8 cellular contexts compared by ENCODE assay signal in genomic region chr15:90868261-90868689, GRCh38. TPM values are rescaled to one million over a fixed set of nuclear protein-coding genes. Genes with fewer than 3 reads are reported as not detected.
DNase-seq lines count a peak whose midpoint lies in the region; ATAC-seq and TF ChIP-seq lines count a peak whose summit lies in the region.

FURIN (plus strand) TSS chr15:90868588; CDS start chr15:90875741, 7,153 bp downstream.

- no peaks in the 10 kb centered on the region for H3K36me3 ChIP-seq in liver (ENCODE audit: control insufficient read depth in 4 of 4, insufficient read depth in 3 of 4, low read depth in 1 of 4, low read length in 3 of 4)
- H3K36me3 ChIP-seq in tibial artery = no peaks in the 10 kb centered on the region

- TF ChIP-seq CTCF in liver (IDR thresholded peaks at IDR 0.05; ENCODE audit: low read depth, low read length, missing input control) (no peak), tibial artery (IDR thresholded peaks at IDR 0.05) (no peak)

- H3K4me3 ChIP-seq in liver (ENCODE audit: low read depth in 1 of 3, low read length in 3 of 3) = no peak within 1 kb of the TSS
- no peak within 1 kb of the TSS for H3K4me3 ChIP-seq in tibial artery

- H3K27ac Mint-ChIP-seq in activated CD8-positive, alpha-beta memory T cell treated with anti-CD3 and anti-CD28 coated beads, Interleukin-2, amount 10 ng/mL, durations not matched to agents 7 days and 5 days = peak within 1 kb of the TSS; percentile 86

- H3K4me1 ChIP-seq in liver (ENCODE audit: control insufficient read depth in 4 of 4, insufficient read depth in 4 of 4, low read length in 3 of 4) (peaks cover 15 to 55% (median 38%) of the 10 kb centered on the region in 4 donors), tibial artery (peaks cover 0 to 33% (median 27%) of the 10 kb centered on the region in 4 donors)

- H3K9ac ChIP-seq in liver (ENCODE audit: low read depth in 1 of 2, low read length in 2 of 2) = peak within 1 kb of the TSS in 1 of 2 donors; percentile 18

- H3K27ac ChIP-seq in angular gyrus (ENCODE audit: low read depth, low read length) (peak within 1 kb of the TSS; percentile 55), liver (ENCODE audit: low read depth in 1 of 2, low read length in 2 of 2) (peak within 1 kb of the TSS; percentile 88 to 90), tibial artery (peak within 1 kb of the TSS; percentile 97 to 98)

- intact Hi-C loops in tibial artery (cut with DNase I; ENCODE audit: low total_unique reads) = no loop called here

- H3K4me3 Mint-ChIP-seq in activated CD8-positive, alpha-beta memory T cell treated with anti-CD3 and anti-CD28 coated beads, Interleukin-2, amount 10 ng/mL, durations not matched to agents 7 days and 5 days = peak within 1 kb of the TSS; percentile 83

- ATAC-seq in activated CD8-positive, alpha-beta memory T cell treated with anti-CD3 and anti-CD28 coated beads, Interleukin-2, amount 10 ng/mL, durations not matched to agents 7 days and 5 days = no peak
- no peak for ATAC-seq in GM21526 (IDR thresholded peaks at IDR 0.05; ENCODE audit: low FRiP score, unreplicated experiment)

- no peak for TF ChIP-seq RAD21 in liver (IDR thresholded peaks at IDR 0.05)

- H3K27me3 Mint-ChIP-seq in activated CD8-positive, alpha-beta memory T cell treated with anti-CD3 and anti-CD28 coated beads, Interleukin-2, amount 10 ng/mL, durations not matched to agents 7 days and 5 days = no peaks in the 10 kb centered on the region

- H3K9me3 Mint-ChIP-seq in activated CD8-positive, alpha-beta memory T cell treated with anti-CD3 and anti-CD28 coated beads, Interleukin-2, amount 10 ng/mL, durations not matched to agents 7 days and 5 days (ENCODE audit: low read depth) = no peaks in the 10 kb centered on the region

- no peak for DNase-seq in activated CD8-positive, alpha-beta memory T cell treated with anti-CD3 and anti-CD28 coated beads, Interleukin-2, amount 10 ng/mL, durations not matched to agents 7 days and 5 days
- no peak for DNase-seq in activated CD8-positive, alpha-beta memory T cell treated with anti-CD3 and anti-CD28 coated beads, Interleukin-2, amount 50 U/mL, for 48 hours
- no peak for DNase-seq in tibial artery
- no peak for DNase-seq in NCI-H128 (lab: John Stamatoyannopoulos, UW; ENCODE audit: unreplicated experiment)
- no peak for DNase-seq in NCI-H2107 treated with DMSO at 0.1 percent for 48 hours (lab: John Stamatoyannopoulos, UW; ENCODE audit: unreplicated experiment)

- CTCF ChIA-PET in activated CD8-positive, alpha-beta memory T cell treated with anti-CD3 and anti-CD28 coated beads, Interleukin-2, amount 10 ng/mL, durations not matched to agents 7 days and 5 days (lab: Charles Lee) = interaction anchor here (1.0 to 2.0 kb wide), 7 partner anchors 9 to 220 kb away, joined by 3 to 13 read pairs (median 4); partner anchors contain the start of gene HDDC3

- peaks cover 49% of the 10 kb centered on the region for H3K4me1 Mint-ChIP-seq in activated CD8-positive, alpha-beta memory T cell treated with anti-CD3 and anti-CD28 coated beads, Interleukin-2, amount 10 ng/mL, durations not matched to agents 7 days and 5 days

- 87% methylated on average over 6 of the region's 6 CpGs for WGBS in liver

- H3K9me3 ChIP-seq in liver (ENCODE audit: control insufficient read depth in 4 of 4, low read length in 3 of 4) (no peaks in the 10 kb centered on the region), tibial artery (no peaks in the 10 kb centered on the region)

- no peaks in the 10 kb centered on the region for H3K27me3 ChIP-seq in liver (ENCODE audit: control insufficient read depth in 4 of 4, insufficient read depth in 4 of 4, low read length in 3 of 4)
- H3K27me3 ChIP-seq in tibial artery = no peaks in the 10 kb centered on the region

- H3K36me3 Mint-ChIP-seq in activated CD8-positive, alpha-beta memory T cell treated with anti-CD3 and anti-CD28 coated beads, Interleukin-2, amount 10 ng/mL, durations not matched to agents 7 days and 5 days = peaks cover 20% of the 10 kb centered on the region

TF ChIP-seq in liver, 16 proteins besides CTCF, POLR2A, EP300 and RAD21:
- no peak for TF ChIP-seq YY1 (IDR thresholded peaks at IDR 0.05)
- no peak for TF ChIP-seq RXRA (IDR thresholded peaks at IDR 0.05)
- no peak for TF ChIP-seq GABPA (IDR thresholded peaks at IDR 0.05 in 1 of 2, conservative IDR thresholded peaks at IDR 0.05 in 1 of 2)
- TF ChIP-seq EGR1 (IDR thresholded peaks at IDR 0.05; ENCODE audit: low read depth in 2 of 2) = no peak
- TF ChIP-seq REST (IDR thresholded peaks at IDR 0.05) = no peak
- TF ChIP-seq SP1 (IDR thresholded peaks at IDR 0.05) = no peak
- no peak for TF ChIP-seq FOXA2 (IDR thresholded peaks at IDR 0.05)
- no peak for TF ChIP-seq MAX (IDR thresholded peaks at IDR 0.05)
- TF ChIP-seq NR2F2 (IDR thresholded peaks at IDR 0.05) = no peak
- no peak for TF ChIP-seq HNF4A (conservative IDR thresholded peaks at IDR 0.05)
- no peak for TF ChIP-seq ATF3 (IDR thresholded peaks at IDR 0.05)
- no peak for TF ChIP-seq FOXA1 (IDR thresholded peaks at IDR 0.05)
- no peak for TF ChIP-seq TAF1 (conservative IDR thresholded peaks at IDR 0.05)
- TF ChIP-seq JUND (IDR thresholded peaks at IDR 0.05) = no peak
- no peak for TF ChIP-seq ZBTB33 (IDR thresholded peaks at IDR 0.05)
- no peak for TF ChIP-seq HNF4G (IDR thresholded peaks at IDR 0.05)

RNA-seq across cellular contexts. Expression of gene FURIN, which starts in this region (rescaled TPM):
- 100 to 1,000 TPM; 487 to 625 TPM for total RNA-seq in activated CD8-positive, alpha-beta memory T cell treated with anti-CD3 and anti-CD28 coated beads, Interleukin-2, amount 10 ng/mL, durations not matched to agents 7 days and 5 days
- 100 to 1,000 TPM; 124 to 204 TPM for total RNA-seq in liver
- polyA plus RNA-seq in liver = 100 to 1,000 TPM; 102 to 258 TPM
